Comparison of ENCODE assay signal across 22 cellular contexts in the genomic region with DNA sequence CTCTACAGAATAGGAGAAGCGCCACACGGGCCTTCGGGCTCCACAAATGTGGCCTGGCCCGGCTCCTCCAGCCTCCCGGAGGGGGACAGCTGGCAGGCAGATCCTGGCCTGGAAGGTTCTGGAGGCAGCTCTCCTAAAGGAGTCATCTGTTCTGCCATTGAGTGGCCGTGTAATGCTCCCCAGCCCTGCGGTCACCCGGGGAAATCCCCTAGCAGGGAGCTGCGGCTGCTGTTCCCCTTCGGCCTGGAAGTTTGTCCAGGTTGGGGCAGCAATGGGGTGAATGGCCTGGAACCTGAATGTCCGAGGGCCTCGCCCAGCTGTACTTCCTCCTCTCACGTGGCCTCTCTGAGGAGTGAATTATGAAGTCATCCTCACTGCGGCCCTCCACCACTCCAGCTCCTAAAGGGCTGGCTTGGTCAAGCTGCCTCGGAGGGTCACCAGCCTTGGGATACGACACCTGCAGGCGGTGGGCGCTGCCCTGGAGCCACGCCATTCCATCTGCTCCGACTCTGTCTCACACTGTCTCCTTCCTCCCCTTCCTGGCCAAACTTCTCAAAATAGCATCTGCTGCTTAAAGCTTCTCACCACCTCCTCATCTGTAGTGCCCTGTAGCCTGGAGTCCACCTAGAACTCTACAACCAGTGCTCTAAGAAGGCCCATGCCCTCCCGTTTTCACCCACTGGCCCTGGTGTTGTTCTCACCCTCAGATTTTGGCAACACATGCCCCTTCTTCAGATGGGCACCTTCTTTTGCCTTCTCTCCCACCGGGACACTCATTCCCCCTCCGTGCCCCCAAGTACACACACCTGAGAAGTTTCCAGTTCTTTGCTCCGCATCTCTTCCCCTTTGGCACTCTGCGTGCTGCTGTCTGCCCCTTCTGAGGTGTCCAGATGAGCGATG. TPM values are rescaled to one million over a fixed set of nuclear protein-coding genes. Genes with fewer than 3 reads are reported as not detected.
DNase-seq lines count a peak whose midpoint lies in the region; ATAC-seq and TF ChIP-seq lines count a peak whose summit lies in the region.
"Had no signal": no experiment of that assay in that cellular context is flagged by ENCODE, and none has a peak within 500 bp of the region (broad histone marks: within the 10 kb centered on the region; RNA-seq: fewer than 3 reads in every experiment).

No MANE protein-coding gene starts in this region.

- H3K27ac ChIP-seq in aorta (ENCODE audit: low read depth in 1 of 2, low read length in 2 of 2), result no peak overlapping the region
- H3K27ac ChIP-seq: breast epithelium, gastrocnemius medialis, PC-9 had no signal

- no peak overlapping the region for H3K4me3 Mint-ChIP-seq in glutamatergic neuron (ENCODE audit: unreplicated experiment)
- H3K4me3 Mint-ChIP-seq: CD4-positive, alpha-beta memory T cell; effector memory CD8-positive, alpha-beta T cell; naive thymus-derived CD8-positive, alpha-beta T cell had no signal

- peaks cover 0 to 1% of the 10 kb centered on the region in 2 donors for H3K27me3 ChIP-seq in aorta (ENCODE audit: control insufficient read depth in 1 of 2, insufficient read depth in 2 of 2, low read length in 1 of 2)
- H3K27me3 ChIP-seq: breast epithelium had no signal

- H3K4me1 ChIP-seq in mucosa of descending colon (ENCODE audit: low read depth) (peaks cover 59% of the 10 kb centered on the region), aorta (ENCODE audit: control insufficient read depth in 1 of 2, insufficient read depth in 2 of 2, low read length in 2 of 2) (no peaks in the 10 kb centered on the region)
- H3K4me1 ChIP-seq: breast epithelium, gastrocnemius medialis had no signal

- peak; percentile 48 for ATAC-seq in Right ventricle myocardium inferior
- ATAC-seq in mucosa of descending colon, result peak; percentile 13
- peak; percentile 50 for ATAC-seq in aorta (ENCODE audit: low FRiP score)
- ATAC-seq: effector memory CD8-positive, alpha-beta T cell; gastrocnemius medialis; naive thymus-derived CD8-positive, alpha-beta T cell had no signal

- peaks cover 3% of the 10 kb centered on the region for H3K4me1 Mint-ChIP-seq in glutamatergic neuron (ENCODE audit: low read depth, unreplicated experiment)

- H3K36me3 ChIP-seq in mucosa of descending colon (ENCODE audit: low read depth) (no peaks in the 10 kb centered on the region), aorta (ENCODE audit: control insufficient read depth in 1 of 2, insufficient read depth in 2 of 2, low read length in 1 of 2) (no peaks in the 10 kb centered on the region)
- H3K36me3 ChIP-seq: breast epithelium, gastrocnemius medialis had no signal

- no peaks in the 10 kb centered on the region for H3K27me3 Mint-ChIP-seq in glutamatergic neuron (ENCODE audit: unreplicated experiment)

- H3K27ac Mint-ChIP-seq in glutamatergic neuron (ENCODE audit: unreplicated experiment), result no peak overlapping the region
- H3K27ac Mint-ChIP-seq: naive thymus-derived CD8-positive, alpha-beta T cell had no signal

- intact Hi-C loops in Right ventricle myocardium inferior (cut with DNase I) (no loop called here), cardiac septum (cut with DNase I) (no loop called here), mucosa of descending colon (cut with DNase I, micrococcal nuclease) (loop anchor here in 1 of 2 donors (10.0 kb wide), 1 partner anchor 58 kb away; a partner anchor contains a TSS), aorta (cut with DNase I) (no loop called here)

- H3K9me3 ChIP-seq in mucosa of descending colon (no peaks in the 10 kb centered on the region), aorta (ENCODE audit: control insufficient read depth, low read length) (no peaks in the 10 kb centered on the region)
- H3K9me3 ChIP-seq: breast epithelium, gastrocnemius medialis had no signal

- WGBS in aorta, 2 donors, result 87% methylated on average over 25 to 26 of the region's 26 CpGs

- no peaks in the 10 kb centered on the region for H3K9me3 Mint-ChIP-seq in glutamatergic neuron (ENCODE audit: unreplicated experiment)
- H3K9me3 Mint-ChIP-seq: effector memory CD8-positive, alpha-beta T cell; naive thymus-derived CD8-positive, alpha-beta T cell had no signal

- H3K36me3 Mint-ChIP-seq in glutamatergic neuron (ENCODE audit: unreplicated experiment), result peaks cover 4% of the 10 kb centered on the region
- H3K36me3 Mint-ChIP-seq: CD4-positive, alpha-beta memory T cell; naive thymus-derived CD8-positive, alpha-beta T cell had no signal

- H3K4me3 ChIP-seq in fibroblast of mammary gland (ENCODE audit: control insufficient read depth, low read depth, low read length), result no peak overlapping the region
- no peak overlapping the region for H3K4me3 ChIP-seq in mucosa of descending colon
- no peak overlapping the region for H3K4me3 ChIP-seq in aorta (ENCODE audit: low read length in 2 of 2)
- H3K4me3 ChIP-seq: breast epithelium, gastrocnemius medialis, PC-9 had no signal

- TF ChIP-seq CTCF in fibroblast of mammary gland (conservative IDR thresholded peaks at IDR 0.05; ENCODE audit: control insufficient read depth, insufficient read depth, low read depth, low read length), result no peak
- TF ChIP-seq CTCF in mucosa of descending colon (IDR thresholded peaks at IDR 0.05), result no peak
- TF ChIP-seq CTCF in glutamatergic neuron (IDR thresholded peaks at IDR 0.05; ENCODE audit: partially characterized antibody, unreplicated experiment), result no peak

- DNase-seq in Right ventricle myocardium inferior (ENCODE audit: missing footprints) (no peak), cardiac septum (ENCODE audit: low spot score) (no peak), fibroblast of mammary gland (ENCODE audit: low read depth) (peak; percentile 51), mucosa of descending colon (peak; percentile 52 to 77 (median 69)), aorta (no peak), dermis blood vessel endothelial cell (no peak), glutamatergic neuron (no peak)
- DNase-seq in activated CD8-positive, alpha-beta memory T cell treated with anti-CD3 and anti-CD28 coated beads, Interleukin-2, amount 50 U/mL, for 4 hours, result no peak
- DNase-seq: 8988T; activated CD4-positive, CD25-positive, alpha-beta regulatory T cell; activated naive CD4-positive, alpha-beta T cell treated with anti-CD3 and anti-CD28 coated beads, Interleukin-2, amount 50 U/mL, for 16 hours; CD4-positive, alpha-beta memory T cell; effector memory CD8-positive, alpha-beta T cell; gastrocnemius medialis; H7; KG1; naive thymus-derived CD8-positive, alpha-beta T cell; NCI-H1694; NCI-H526; stimulated activated CD4-positive, alpha-beta T cell treated with anti-CD3 and anti-CD28 coated beads, Interleukin-2, amount 100 ng/mL, for 48 hours had no signal

RNA-seq across cellular contexts. Expression of a gene that starts 54.4 kb away (rescaled TPM):
- not detected for total RNA-seq in Right ventricle myocardium inferior
- not detected for total RNA-seq in cardiac septum
- 100 to 1,000 TPM; 283 to 624 (median 566) TPM for total RNA-seq in mucosa of descending colon
- total RNA-seq in aorta, result not detected
- polyA plus RNA-seq in aorta, result 10 to 100 TPM in 1 of 2 donors, under 1 TPM in 1; 0.10 to 10.4 TPM
- total RNA-seq in dermis blood vessel endothelial cell, result not detected in 2 replicates
- total RNA-seq in glutamatergic neuron (ENCODE audit: unreplicated experiment), result not detected
- total RNA-seq: CD4-positive, alpha-beta memory T cell; naive thymus-derived CD8-positive, alpha-beta T cell had no signal
- polyA plus RNA-seq: CD4-positive, alpha-beta memory T cell; naive thymus-derived CD8-positive, alpha-beta T cell had no signal

Comparison
In these comparisons a context has a peak if more than half of its experiments do, and no peak if none do; other contexts are left out.
1. DNase-seq: peak in fibroblast of mammary gland (single experiment) and mucosa of descending colon (3 of 3); none in Right ventricle myocardium inferior (single experiment), cardiac septum (single experiment), aorta (0 of 2), activated CD8-positive, alpha-beta memory T cell treated with anti-CD3 and anti-CD28 coated beads, Interleukin-2, amount 50 U/mL, for 4 hours (single experiment), dermis blood vessel endothelial cell (single experiment) and glutamatergic neuron (single experiment).
2. RNA of a gene that starts 54.4 kb away (total RNA-seq): 283 to 624 TPM in mucosa of descending colon; not detected in aorta, not detected in Right ventricle myocardium inferior (single experiment), not detected in cardiac septum (single experiment), not detected in dermis blood vessel endothelial cell and not detected in glutamatergic neuron (single experiment); every median in the first group is over 100 times any median in the second.
3. Peak in every context shown above with its lines, with median percentiles within 50 percentile points of each other: ATAC-seq.